Comparison of ENCODE assay signal across 9 cellular contexts in genomic region chr1:159009287-159009686, GRCh38. TPM values are rescaled to one million over a fixed set of nuclear protein-coding genes. Genes with fewer than 3 reads are reported as not detected.
A peak's percentile ranks its signal among the peaks of the same experiment; 100 is the strongest.
DNase-seq lines count a peak whose midpoint lies in the region; ATAC-seq and TF ChIP-seq lines count a peak whose summit lies in the region.
"Had no signal": no experiment of that assay in that cellular context is flagged by ENCODE, and none has a peak within 500 bp of the region (broad histone marks: within the 10 kb centered on the region; RNA-seq: fewer than 3 reads in every experiment).

No MANE protein-coding gene starts in this region.

- H3K9me3 ChIP-seq in SK-N-SH (no peaks in the 10 kb centered on the region), fibroblast of lung (ENCODE audit: control insufficient read depth, insufficient read depth, low read depth, low read length) (no peaks in the 10 kb centered on the region), smooth muscle cell (replicated peaks; ENCODE audit: low read depth) (no peaks in the 10 kb centered on the region), endodermal cell (ENCODE audit: control insufficient read depth, low read length) (no peaks in the 10 kb centered on the region)

- TF ChIP-seq RAD21 in SK-N-SH (IDR thresholded peaks at IDR 0.05; ENCODE audit: low read length) = no peak

- H3K36me3 ChIP-seq in SK-N-SH (replicated peaks in 1 of 2; ENCODE audit: control insufficient read depth in 1 of 2, insufficient read depth in 2 of 2, low read length in 1 of 2) (peaks cover 2 to 4% of the 10 kb centered on the region in 2 experiments), fibroblast of lung (ENCODE audit: control insufficient read depth, insufficient read depth, low read length) (no peaks in the 10 kb centered on the region), smooth muscle cell (ENCODE audit: low read depth) (no peaks in the 10 kb centered on the region), endodermal cell (ENCODE audit: control insufficient read depth, insufficient read depth, low read length) (no peaks in the 10 kb centered on the region)

- peaks cover 0 to 12% of the 10 kb centered on the region in 2 experiments; a peak in 3 of 4 replicates for H3K4me1 ChIP-seq in SK-N-SH (ENCODE audit: control insufficient read depth in 1 of 2, insufficient read depth in 2 of 2, low read depth in 1 of 2, low read length in 1 of 2)
- peaks cover 10% of the 10 kb centered on the region for H3K4me1 ChIP-seq in fibroblast of lung (ENCODE audit: control insufficient read depth, extremely low read depth, insufficient read depth, low read length)
- H3K4me1 ChIP-seq in smooth muscle cell (ENCODE audit: low read depth) = peaks cover 44% of the 10 kb centered on the region
- H3K4me1 ChIP-seq in endodermal cell (ENCODE audit: control insufficient read depth, insufficient read depth, low read length) = peaks cover 19% of the 10 kb centered on the region

- H3K9ac ChIP-seq in SK-N-SH (peak overlapping the region; percentile 88), fibroblast of lung (ENCODE audit: insufficient read depth, low read length) (peak overlapping the region; percentile 28), smooth muscle cell (ENCODE audit: low read depth) (peak overlapping the region; percentile 91), endodermal cell (ENCODE audit: extremely low read depth, low read length, poor library complexity, severe bottlenecking) (no peak overlapping the region)

- no peaks in the 10 kb centered on the region for H3K9me2 ChIP-seq in SK-N-SH

- H3K27me3 Mint-ChIP-seq in endodermal cell (ENCODE audit: insufficient read depth) = no peaks in the 10 kb centered on the region

- H3K27ac Mint-ChIP-seq in endodermal cell = no peak overlapping the region

- H3K9me3 Mint-ChIP-seq in endodermal cell = no peaks in the 10 kb centered on the region

- peak overlapping the region; percentile 95 to 97 for H3K27ac ChIP-seq in SK-N-SH (ENCODE audit: low read depth in 2 of 2, low read length in 1 of 2)
- H3K27ac ChIP-seq in fibroblast of lung (ENCODE audit: insufficient read depth, low read length) = peak overlapping the region; percentile 94
- H3K27ac ChIP-seq in smooth muscle cell (ENCODE audit: low read depth) = peak overlapping the region; percentile 98
- H3K27ac ChIP-seq in endodermal cell (ENCODE audit: low read depth, low read length) = no peak overlapping the region

- H2AFZ ChIP-seq in SK-N-SH (ENCODE audit: low read depth) (peak overlapping the region; percentile 91), fibroblast of lung (ENCODE audit: low read length) (peak overlapping the region; percentile 83), smooth muscle cell (ENCODE audit: low read depth) (no peak overlapping the region)

- H3K4me2 ChIP-seq in SK-N-SH (peak overlapping the region; percentile 82), fibroblast of lung (ENCODE audit: extremely low read depth, insufficient read depth, low read length) (peak overlapping the region; percentile 51), smooth muscle cell (peak overlapping the region; percentile 89)

- POLR2A ChIA-PET in SK-N-SH (lab: Yijun Ruan, JAX) = no interaction called here

- H3F3A ChIP-seq in SK-N-SH (replicated peaks; ENCODE audit: insufficient read depth) (peaks cover 29% of the 10 kb centered on the region), smooth muscle cell (ENCODE audit: low read depth) (peaks cover 24% of the 10 kb centered on the region)

- ATAC-seq in GM18511 (IDR thresholded peaks at IDR 0.05; ENCODE audit: unreplicated experiment) = peak; percentile 27
- no peak for ATAC-seq in HG03520 (IDR thresholded peaks at IDR 0.05; ENCODE audit: unreplicated experiment)
- no peak for ATAC-seq in HG02870 (IDR thresholded peaks at IDR 0.05; ENCODE audit: unreplicated experiment)
- no peak for ATAC-seq in HG02642 (IDR thresholded peaks at IDR 0.05; ENCODE audit: poor library complexity, unreplicated experiment)

- no peak overlapping the region for H3K4me3 Mint-ChIP-seq in endodermal cell

- H3K79me2 ChIP-seq in SK-N-SH (ENCODE audit: insufficient read depth) (peaks cover 42% of the 10 kb centered on the region), fibroblast of lung (ENCODE audit: control insufficient read depth, insufficient read depth, low read length) (peaks cover 41% of the 10 kb centered on the region), smooth muscle cell (ENCODE audit: low read depth) (peaks cover 44% of the 10 kb centered on the region)

- WGBS in SK-N-SH (ENCODE audit: low lambda C conversion rate) = 2% methylated on average over 2 of the region's 2 CpGs
- 75% methylated on average over 2 of the region's 2 CpGs for WGBS in smooth muscle cell (ENCODE audit: low lambda C conversion rate)
- 93% methylated on average over 2 of the region's 2 CpGs; no CpG with 5 or more reads in 1 of the 2 experiments for WGBS in endodermal cell (ENCODE audit: insufficient coverage in 1 of 2, insufficient read length in 1 of 2), 2 experiments

- DNase-seq in SK-N-SH = no peak
- DNase-seq in fibroblast of lung (ENCODE audit: low read depth in 2 of 2) = no peak
- no peak for DNase-seq in smooth muscle cell (lab: John Stamatoyannopoulos, UW; ENCODE audit: unreplicated experiment)
- DNase-seq in endodermal cell = no peak
- DNase-seq: NCI-H1417 had no signal

- H3K36me3 Mint-ChIP-seq in endodermal cell (ENCODE audit: low read depth) = peaks cover 1% of the 10 kb centered on the region

- CTCF ChIA-PET in SK-N-SH (lab: Yijun Ruan, JAX) = no interaction called here

- no peaks in the 10 kb centered on the region for H4K20me1 ChIP-seq in SK-N-SH (ENCODE audit: insufficient read depth)
- H4K20me1 ChIP-seq in fibroblast of lung (ENCODE audit: control insufficient read depth, extremely low read depth, insufficient read depth, low read length) = no peaks in the 10 kb centered on the region
- no peaks in the 10 kb centered on the region for H4K20me1 ChIP-seq in smooth muscle cell (ENCODE audit: low read depth)

- H3K27me3 ChIP-seq in SK-N-SH (ENCODE audit: insufficient read depth) (no peaks in the 10 kb centered on the region), fibroblast of lung (ENCODE audit: control insufficient read depth, insufficient read depth, low read length) (no peaks in the 10 kb centered on the region), smooth muscle cell (ENCODE audit: low read depth) (no peaks in the 10 kb centered on the region), endodermal cell (ENCODE audit: control insufficient read depth, insufficient read depth, low read length, poor library complexity, severe bottlenecking) (no peaks in the 10 kb centered on the region)

- TF ChIP-seq EP300 in SK-N-SH (IDR thresholded peaks at IDR 0.05; ENCODE audit: borderline replicate concordance in 1 of 2, low read depth in 1 of 2, low read length in 1 of 2) = no peak

- TF ChIP-seq CTCF in SK-N-SH (IDR thresholded peaks at IDR 0.05) (no peak), fibroblast of lung (conservative IDR thresholded peaks at IDR 0.05 in 1 of 2, IDR thresholded peaks at IDR 0.05 in 1 of 2; ENCODE audit: low read depth in 1 of 2, low read length in 2 of 2) (no peak), smooth muscle cell (IDR thresholded peaks at IDR 0.05; ENCODE audit: borderline replicate concordance, insufficient read depth, poor library complexity, severe bottlenecking) (no peak), endodermal cell (conservative IDR thresholded peaks at IDR 0.05) (no peak)

- H3K4me3 ChIP-seq in SK-N-SH (ENCODE audit: low read depth in 2 of 2, low read length in 1 of 2) (peak overlapping the region; percentile 63 to 74; a peak in 3 of 4 replicates), fibroblast of lung (replicated peaks in 1 of 4; ENCODE audit: control extremely low read depth in 1 of 4, insufficient read depth in 1 of 4, low read depth in 3 of 4, low read length in 4 of 4) (peak overlapping the region in 2 of 4 experiments; percentile 87 to 100), smooth muscle cell (peak overlapping the region; percentile 67), endodermal cell (ENCODE audit: low read length) (no peak overlapping the region)

- H3K4me1 Mint-ChIP-seq in endodermal cell = peaks cover 51% of the 10 kb centered on the region

TF ChIP-seq in SK-N-SH, 30 proteins besides CTCF, POLR2A, EP300 and RAD21 (continues in another document):
- no peak for TF ChIP-seq MXI1 (IDR thresholded peaks at IDR 0.05; ENCODE audit: low read depth, low read length)
- TF ChIP-seq RXRA (IDR thresholded peaks at IDR 0.05; ENCODE audit: borderline replicate concordance, low read depth) = no peak
- TF ChIP-seq TEAD4 (IDR thresholded peaks at IDR 0.05; ENCODE audit: borderline replicate concordance, insufficient read depth) = no peak
- no peak for TF ChIP-seq USF2 (IDR thresholded peaks at IDR 0.05; ENCODE audit: borderline replicate concordance, low read depth, low read length)
- TF ChIP-seq TAF1 (IDR thresholded peaks at IDR 0.05; ENCODE audit: borderline replicate concordance, low read depth, low read length) = no peak
- no peak for TF ChIP-seq FOXJ3 (CRISPR knock-in tag; IDR thresholded peaks at IDR 0.05)
- no peak for TF ChIP-seq USF1 (IDR thresholded peaks at IDR 0.05; ENCODE audit: borderline replicate concordance, low read depth)
- no peak for TF ChIP-seq POLR2AphosphoS5 (IDR thresholded peaks at IDR 0.05; ENCODE audit: low read depth, low read length)
- TF ChIP-seq CHD2 (IDR thresholded peaks at IDR 0.05; ENCODE audit: low read length, partially characterized antibody) = no peak

RNA-seq across cellular contexts. Expression of gene IFI16, which starts 0.4 kb away (rescaled TPM):
- polyA plus RNA-seq in SK-N-SH (2012; rRNA removed) (56.1 and 72.4 TPM in 2 replicates), fibroblast of lung (193 and 223 TPM in 2 replicates), smooth muscle cell (95.9 and 114 TPM in 2 replicates)
- polyA plus RNA-seq in SK-N-SH (2012; cell fraction: cytosol; rRNA removed) = 85.8 and 103 TPM in 2 replicates
- polyA plus RNA-seq in SK-N-SH (2012; cell fraction: nucleus; rRNA removed) = 29.4 and 57.0 TPM in 2 replicates
- total RNA-seq in fibroblast of lung (134 and 141 TPM in 2 replicates), smooth muscle cell (92.1 and 96.3 TPM in 2 replicates), endodermal cell (10 to 100 TPM; 10.4 to 11.9 TPM)
- polyA plus RNA-seq in fibroblast of lung (2012) = 124 and 152 TPM in 2 replicates
- polyA minus RNA-seq in fibroblast of lung (ENCODE audit: low replicate concordance) = 22.7 and 29.1 TPM in 2 replicates
- 8.3 TPM for polyA plus RNA-seq in endodermal cell (2013, experiment 1 of 2)
- polyA plus RNA-seq in endodermal cell (2013, experiment 2 of 2) = 10.8 TPM
